Comparison of ENCODE assay signal across 21 cellular contexts in the genomic region with DNA sequence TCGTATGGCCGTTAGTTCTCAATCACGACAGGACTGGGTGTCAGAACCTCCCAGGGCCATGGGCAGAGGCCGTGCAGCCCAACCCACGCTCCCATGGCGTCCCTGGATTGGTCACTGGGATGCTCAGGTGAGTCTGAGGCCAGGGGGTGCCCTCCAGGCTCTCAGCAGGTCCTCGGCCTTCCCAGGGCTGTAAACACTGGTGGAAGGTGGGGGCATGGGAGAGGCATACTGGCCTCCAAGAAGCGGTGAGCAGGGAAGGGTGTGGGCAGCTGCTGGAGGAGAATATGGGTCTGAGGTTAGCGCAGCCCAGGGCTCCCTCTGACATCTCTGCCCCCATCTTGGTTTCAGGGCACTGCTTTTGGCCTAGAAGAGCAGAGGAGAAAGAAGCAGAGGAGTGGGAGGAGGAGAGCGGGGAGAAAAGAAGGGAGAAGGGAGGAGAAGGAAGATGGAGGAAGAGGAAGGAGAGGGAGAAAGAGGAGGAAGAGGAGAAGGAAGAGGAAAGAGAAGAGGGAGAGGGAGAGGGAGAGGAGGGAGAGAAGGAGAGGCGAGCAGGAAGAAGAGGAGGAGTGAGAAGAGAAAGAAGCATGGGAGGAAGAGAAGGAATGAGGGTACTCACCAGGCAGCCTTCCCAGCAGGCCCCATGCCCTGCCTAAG.
A peak's percentile ranks its signal among the peaks of the same experiment; 100 is the strongest.
DNase-seq lines count a peak whose midpoint lies in the region; ATAC-seq, FAIRE-seq and TF ChIP-seq lines count a peak whose summit lies in the region.
"Had no signal": no experiment of that assay in that cellular context is flagged by ENCODE, and none has a peak within 500 bp of the region (broad histone marks: within the 10 kb centered on the region; RNA-seq: fewer than 3 reads in every experiment).

No MANE protein-coding gene starts in this region.

- peaks cover 2% of the 10 kb centered on the region for H3K36me3 Mint-ChIP-seq in T-helper 17 cell (ENCODE audit: low read depth)

- 90% methylated on average over 11 of the region's 11 CpGs for WGBS in right cardiac atrium
- WGBS in spleen, 5 donors: 84 to 94% (median 90%) methylated on average over 5 to 11 of the region's 11 CpGs
- WGBS in psoas muscle, 3 donors: 89 to 93% (median 90%) methylated on average over 11 of the region's 11 CpGs

- TF ChIP-seq CTCF in kidney (IDR thresholded peaks at IDR 0.05; ENCODE audit: borderline replicate concordance, extremely low read depth, insufficient read depth): no peak
- no peak for TF ChIP-seq CTCF in spleen (IDR thresholded peaks at IDR 0.05 in 8 of 11, conservative IDR thresholded peaks at IDR 0.05 in 3 of 11)
- TF ChIP-seq CTCF in psoas muscle (IDR thresholded peaks at IDR 0.05): no peak

- H3K4me1 ChIP-seq in right cardiac atrium (ENCODE audit: control insufficient read depth, insufficient read depth, low read length) (no peaks in the 10 kb centered on the region), kidney (ENCODE audit: control insufficient read depth in 1 of 2, insufficient read depth in 1 of 2, low read depth in 1 of 2, low read length in 2 of 2) (peaks cover 6 to 14% of the 10 kb centered on the region in 2 donors), spleen (peaks cover 0 to 12% (median under 1%) of the 10 kb centered on the region in 6 donors), psoas muscle (peaks cover 3% of the 10 kb centered on the region)
- H3K4me1 ChIP-seq: A549 had no signal

- no peak overlapping the region for H3K4me3 ChIP-seq in right cardiac atrium (ENCODE audit: low read length)
- no peak overlapping the region for H3K4me3 ChIP-seq in kidney (ENCODE audit: low read length in 2 of 2)
- H3K4me3 ChIP-seq in spleen: no peak overlapping the region
- H3K4me3 ChIP-seq in psoas muscle: no peak overlapping the region
- H3K4me3 ChIP-seq: A549, BLaER1, GM23338 had no signal

- peaks cover 8% of the 10 kb centered on the region for H3K4me1 Mint-ChIP-seq in T-helper 17 cell

- ATAC-seq in right cardiac atrium: no peak
- no peak for ATAC-seq in Right ventricle myocardium inferior
- ATAC-seq in T-helper 17 cell: no peak
- ATAC-seq in HG03378 (IDR thresholded peaks at IDR 0.05; ENCODE audit: unreplicated experiment): no peak
- ATAC-seq in psoas muscle: no peak
- ATAC-seq: A549; CD8-positive, alpha-beta T cell; HCT116 had no signal

- H3K36me3 ChIP-seq in kidney (ENCODE audit: control insufficient read depth in 1 of 2, insufficient read depth in 2 of 2, low read length in 2 of 2): no peaks in the 10 kb centered on the region
- H3K36me3 ChIP-seq in spleen: peaks cover 0 to 17% (median 0%) of the 10 kb centered on the region in 6 donors
- H3K36me3 ChIP-seq in psoas muscle (ENCODE audit: insufficient read depth in 1 of 2, low read depth in 1 of 2): peaks cover 0 to 4% of the 10 kb centered on the region in 2 donors
- H3K36me3 ChIP-seq: BLaER1 had no signal

- no peaks in the 10 kb centered on the region for H3K27me3 Mint-ChIP-seq in T-helper 17 cell

- no peak overlapping the region for H3K4me3 Mint-ChIP-seq in T-helper 17 cell
- H3K4me3 Mint-ChIP-seq: CD8-positive, alpha-beta T cell; GM23338 had no signal

- no peaks in the 10 kb centered on the region for H3K9me3 ChIP-seq in right cardiac atrium (ENCODE audit: control insufficient read depth, low read length)
- no peaks in the 10 kb centered on the region for H3K9me3 ChIP-seq in T-helper 17 cell (ENCODE audit: control insufficient read depth, low read length, poor library complexity, severe bottlenecking)
- H3K9me3 ChIP-seq in kidney (ENCODE audit: control insufficient read depth in 1 of 2, low read length in 2 of 2): no peaks in the 10 kb centered on the region
- no peaks in the 10 kb centered on the region for H3K9me3 ChIP-seq in spleen
- H3K9me3 ChIP-seq in psoas muscle: no peaks in the 10 kb centered on the region
- H3K9me3 ChIP-seq: A549, BLaER1 had no signal

- H3K27ac ChIP-seq in right cardiac atrium (ENCODE audit: low read length): no peak overlapping the region
- no peak overlapping the region for H3K27ac ChIP-seq in kidney (ENCODE audit: low read depth in 2 of 2, low read length in 2 of 2)
- no peak overlapping the region for H3K27ac ChIP-seq in spleen
- no peak overlapping the region for H3K27ac ChIP-seq in psoas muscle
- H3K27ac ChIP-seq: A549, BLaER1 had no signal

- H3K27me3 ChIP-seq in right cardiac atrium (ENCODE audit: control insufficient read depth, insufficient read depth) (no peaks in the 10 kb centered on the region), spleen (replicated peaks in 1 of 7) (no peaks in the 10 kb centered on the region), psoas muscle (ENCODE audit: insufficient read depth in 3 of 3, low read length in 2 of 3) (peaks cover 0 to 2% (median 0%) of the 10 kb centered on the region in 3 donors)
- H3K27me3 ChIP-seq: BLaER1 had no signal

- intact Hi-C loops in right cardiac atrium (cut with DNase I): no loop called here
- intact Hi-C loops in Right ventricle myocardium inferior (cut with DNase I): loop anchor here (10.0 kb wide), 1 partner anchor 89 kb away; a partner anchor contains a TSS
- intact Hi-C loops in kidney (cut with DNase I): no loop called here
- intact Hi-C loops in spleen (cut with DNase I; ENCODE audit: low total_unique reads): no loop called here
- intact Hi-C loops in psoas muscle (cut with DNase I): no loop called here

- FAIRE-seq in kidney (lab: Jason Lieb, UNC) (no peak), GM12891 (lab: Jason Lieb, UNC) (no peak)
- FAIRE-seq: A549, GM19239, RCC 7860 had no signal

- H3K27ac Mint-ChIP-seq in T-helper 17 cell: peak overlapping the region; percentile 29
- H3K27ac Mint-ChIP-seq: CD8-positive, alpha-beta T cell; GM23338 had no signal

- no peak overlapping the region for H3K9ac ChIP-seq in kidney (ENCODE audit: low read length in 2 of 2)
- H3K9ac ChIP-seq: BLaER1 had no signal

- TF ChIP-seq POLR2A in spleen (IDR thresholded peaks at IDR 0.05): no peak
- TF ChIP-seq POLR2A in GM12891 (IDR thresholded peaks at IDR 0.05; ENCODE audit: low read depth, low read length): no peak

- DNase-seq in right cardiac atrium (peak in 2 of 3 donors; percentile 32 to 44), Right ventricle myocardium inferior (ENCODE audit: missing footprints) (no peak), T-helper 17 cell (no peak), kidney (peak; percentile 31), spleen (peak; percentile 25), psoas muscle (no peak), GM12891 (ENCODE audit: insufficient read length, low spot score) (no peak)
- DNase-seq: CD8-positive, alpha-beta T cell; GF-D8; Karpas-422; NCI-H1436; NCI-H1930; NCI-H446 treated with DMSO at 0.1 percent for 48 hours; SIG-M5 had no signal

TF ChIP-seq in GM12891, 5 proteins besides CTCF, POLR2A, EP300 and RAD21:
- no peak for TF ChIP-seq POLR2AphosphoS5 (IDR thresholded peaks at IDR 0.05; ENCODE audit: low read depth, low read length)
- TF ChIP-seq PAX5 (IDR thresholded peaks at IDR 0.05; ENCODE audit: insufficient read depth, low read length, severe bottlenecking): no peak
- no peak for TF ChIP-seq TAF1 (IDR thresholded peaks at IDR 0.05; ENCODE audit: low read depth, low read length)
- TF ChIP-seq POU2F2 (IDR thresholded peaks at IDR 0.05; ENCODE audit: low read depth, low read length): no peak
- TF ChIP-seq SPI1 (IDR thresholded peaks at IDR 0.05; ENCODE audit: low read depth, low read length): no peak

Comparison
In these comparisons a context has a peak if more than half of its experiments do, and no peak if none do; other contexts are left out.
1. DNase-seq: peak in right cardiac atrium (2 of 3), kidney (single experiment) and spleen (single experiment); none in Right ventricle myocardium inferior (single experiment), T-helper 17 cell (0 of 3), psoas muscle (0 of 2) and GM12891 (single experiment).